In genomic region chr13:85806553-85807175, GRCh38 we compare ENCODE assay signal across 8 cellular contexts. TPM values are rescaled to one million over a fixed set of nuclear protein-coding genes. Genes with fewer than 3 reads are reported as not detected.
DNase-seq lines count a peak whose midpoint lies in the region; ATAC-seq and TF ChIP-seq lines count a peak whose summit lies in the region.

No MANE protein-coding gene starts in this region.

- TF ChIP-seq POLR2A in esophagus squamous epithelium (IDR thresholded peaks at IDR 0.05), result no peak

- H3K79me2 ChIP-seq in KMS-11 (ENCODE audit: insufficient read depth, low read depth), result no peaks in the 10 kb centered on the region

- intact Hi-C loops in esophagus squamous epithelium (cut with DNase I), result loop anchor here (5.0 kb wide), 1 partner anchor 889 kb away; no protein-coding TSS in a partner anchor

- peak; percentile 87 for ATAC-seq in GM21576 (IDR thresholded peaks at IDR 0.05; ENCODE audit: unreplicated experiment)

- H3K27ac ChIP-seq in KMS-11 (no peak overlapping the region), esophagus squamous epithelium (no peak overlapping the region)

- H3K9ac ChIP-seq in KMS-11, result no peak overlapping the region

- no peaks in the 10 kb centered on the region for H3K9me3 ChIP-seq in esophagus squamous epithelium

- DNase-seq in DMS53 treated with DMSO at 0.1 percent for 48 hours (lab: John Stamatoyannopoulos, UW; ENCODE audit: unreplicated experiment) (peak; percentile 9), RPMI7951 (ENCODE audit: low read depth) (peak; percentile 17), esophagus squamous epithelium (lab: John Stamatoyannopoulos, UW) (no peak), renal cortical epithelial cell (ENCODE audit: low read depth) (peak; percentile 47)
- no peak for DNase-seq in activated CD4-positive, alpha-beta T cell treated with anti-CD3 and anti-CD28 coated beads for 4 hours
- no peak for DNase-seq in activated T-cell treated with anti-CD3 and anti-CD28 coated beads, Interleukin-2, amount 50 U/mL, for 1 hour

- no peaks in the 10 kb centered on the region for H4K20me1 ChIP-seq in KMS-11 (ENCODE audit: insufficient read depth)

- H3K36me3 ChIP-seq in KMS-11 (ENCODE audit: insufficient read depth) (no peaks in the 10 kb centered on the region), esophagus squamous epithelium (no peaks in the 10 kb centered on the region)

- WGBS in esophagus squamous epithelium, 2 donors, result 11 to 12% methylated on average over 3 of the region's 3 CpGs

- H3K4me2 ChIP-seq in KMS-11, result no peak overlapping the region

- TF ChIP-seq CTCF in KMS-11 (conservative IDR thresholded peaks at IDR 0.05; ENCODE audit: low read depth, low read length) (peak; percentile 73), esophagus squamous epithelium (IDR thresholded peaks at IDR 0.05) (peak; percentile 47 to 70 (median 60))

- H3K4me3 ChIP-seq in KMS-11 (IDR thresholded peaks at IDR 0.05; ENCODE audit: insufficient read depth, low read depth, low read length) (no peak overlapping the region), esophagus squamous epithelium (no peak overlapping the region)

- no peaks in the 10 kb centered on the region for H3K27me3 ChIP-seq in KMS-11 (ENCODE audit: insufficient read depth, low read depth)
- no peaks in the 10 kb centered on the region for H3K27me3 ChIP-seq in esophagus squamous epithelium

- H3K4me1 ChIP-seq in KMS-11 (ENCODE audit: low read depth, poor library complexity, severe bottlenecking), result no peaks in the 10 kb centered on the region
- peaks cover 0 to 14% (median 0%) of the 10 kb centered on the region in 3 donors for H3K4me1 ChIP-seq in esophagus squamous epithelium

- no peak overlapping the region for H2AFZ ChIP-seq in KMS-11 (ENCODE audit: low read depth)

RNA-seq across cellular contexts. Expression of gene SLITRK6, which starts 7.4 kb away (rescaled TPM):
- total RNA-seq in RPMI7951 (2014; rRNA removed; shearing (Covaris generic)), result 1.8 and 3.1 TPM in 2 replicates
- total RNA-seq in esophagus squamous epithelium, result 1 to 10 TPM; 1.5 to 5.8 (median 2.1) TPM
- 0.17 TPM in 1 of 2 replicates, not detected in the other for total RNA-seq in renal cortical epithelial cell

Comparison
In these comparisons a context has a peak if more than half of its experiments do, and no peak if none do; other contexts are left out.
1. DNase-seq: peak in DMS53 treated with DMSO at 0.1 percent for 48 hours (single experiment), RPMI7951 (single experiment) and renal cortical epithelial cell (single experiment); none in esophagus squamous epithelium (single experiment), activated CD4-positive, alpha-beta T cell treated with anti-CD3 and anti-CD28 coated beads for 4 hours (0 of 2) and activated T-cell treated with anti-CD3 and anti-CD28 coated beads, Interleukin-2, amount 50 U/mL, for 1 hour (single experiment).